ENCODE assay signal across 16 cellular contexts in genomic region chr16:71185366-71185765, GRCh38. TPM values are rescaled to one million over a fixed set of nuclear protein-coding genes. Genes with fewer than 3 reads are reported as not detected.
"Had no signal": no experiment of that assay in that cellular context is flagged by ENCODE, and none has a peak within 500 bp of the region (broad histone marks: within the 10 kb centered on the region; RNA-seq: fewer than 3 reads in every experiment).

No MANE protein-coding gene starts in this region.

- H3K4me3 ChIP-seq: heart right ventricle, lung, thoracic aorta had no signal

- H3K4me1 ChIP-seq: heart right ventricle had no signal

- DNase-seq: activated CD4-positive, alpha-beta T cell treated with anti-CD3 and anti-CD28 coated beads for 1 hour; activated CD4-positive, alpha-beta T cell treated with anti-CD3 and anti-CD28 coated beads, Interleukin-2, amount 50 U/mL, for 1 hour; activated CD8-positive, alpha-beta T cell treated with anti-CD3 and anti-CD28 coated beads, Interleukin-2, amount 10 ng/mL, durations not matched to agents 7 days and 5 days; activated naive CD4-positive, alpha-beta T cell treated with Interleukin-2 at 50 U/mL for 16 hours; activated naive CD8-positive, alpha-beta T cell treated with anti-CD3 and anti-CD28 coated beads for 36 hours; activated T-cell treated with anti-CD3 and anti-CD28 coated beads, Interleukin-2, amount 50 U/mL, for 1 hour; heart right ventricle; natural killer cell; retina; stimulated activated CD4-positive, alpha-beta T cell treated with anti-CD3 and anti-CD28 coated beads, Interleukin-4, amount 100 ng/mL, for 24 hours; stimulated activated naive CD4-positive, alpha-beta T cell treated with Interleukin-2 at 50 U/mL for 16 hours; T-helper 2 cell had no signal

- H3K27ac ChIP-seq: epithelial cell of prostate, heart right ventricle, thoracic aorta had no signal

- ATAC-seq: activated CD8-positive, alpha-beta T cell treated with anti-CD3 and anti-CD28 coated beads, Interleukin-2, amount 10 ng/mL, durations not matched to agents 7 days and 5 days; heart right ventricle; left lobe of liver; natural killer cell had no signal

- H3K36me3 ChIP-seq: heart right ventricle, thoracic aorta had no signal

RNA-seq across cellular contexts. Expression of gene HYDIN, which starts 45.2 kb away (rescaled TPM):
- total RNA-seq: activated CD8-positive, alpha-beta T cell treated with anti-CD3 and anti-CD28 coated beads, Interleukin-2, amount 10 ng/mL, durations not matched to agents 7 days and 5 days; activated naive CD8-positive, alpha-beta T cell treated with anti-CD3 and anti-CD28 coated beads for 36 hours had no signal
